Comparison of ENCODE assay signal across 21 cellular contexts in genomic region chr9:100070071-100070470, GRCh38.
"Had no signal": no experiment of that assay in that cellular context is flagged by ENCODE, and none has a peak within 500 bp of the region (broad histone marks: within the 10 kb centered on the region; RNA-seq: fewer than 3 reads in every experiment).

No MANE protein-coding gene starts in this region.

- H3K36me3 ChIP-seq: esophagus muscularis mucosa, gastroesophageal sphincter, left lung, lower lobe of right lung, right lobe of liver, tibial nerve, upper lobe of right lung, vagina had no signal

- H3K4me3 ChIP-seq: coronary artery, esophagus muscularis mucosa, gastroesophageal sphincter, left lung, lower lobe of right lung, psoas muscle, right lobe of liver, tibial nerve, upper lobe of right lung, vagina had no signal

- H3K27ac Mint-ChIP-seq: nephron progenitor cell; stimulated activated effector memory CD8-positive, alpha-beta T cell treated with anti-CD3 and anti-CD28 coated beads, Interleukin-12 subunit alpha, Interleukin-12 subunit beta, amount 100 ng/mL, for 72 hours had no signal

- H3K4me3 Mint-ChIP-seq: immature natural killer cell; nephron progenitor cell; stimulated activated effector memory CD8-positive, alpha-beta T cell treated with anti-CD3 and anti-CD28 coated beads, Interleukin-12 subunit alpha, Interleukin-12 subunit beta, amount 100 ng/mL, for 72 hours had no signal

- H3K36me3 Mint-ChIP-seq: immature natural killer cell; stimulated activated effector memory CD8-positive, alpha-beta T cell treated with anti-CD3 and anti-CD28 coated beads, Interleukin-12 subunit alpha, Interleukin-12 subunit beta, amount 100 ng/mL, for 72 hours had no signal

- H3K27me3 ChIP-seq: esophagus muscularis mucosa, gastroesophageal sphincter, left lung, right lobe of liver, tibial nerve, upper lobe of right lung, vagina had no signal

- H3K9me3 Mint-ChIP-seq: immature natural killer cell; stimulated activated effector memory CD8-positive, alpha-beta T cell treated with anti-CD3 and anti-CD28 coated beads, Interleukin-12 subunit alpha, Interleukin-12 subunit beta, amount 100 ng/mL, for 72 hours had no signal

- H3K9me3 ChIP-seq: esophagus muscularis mucosa, gastroesophageal sphincter, left lung, lower lobe of right lung, psoas muscle, right lobe of liver, tibial nerve, upper lobe of right lung, vagina had no signal

- H3K4me1 Mint-ChIP-seq: nephron progenitor cell had no signal

- DNase-seq: effector CD4-positive, alpha-beta T cell; immature natural killer cell; left lung; lower lobe of right lung; mesenchymal stem cell; midbrain; nephron progenitor cell; psoas muscle; retina; right lobe of liver; stimulated activated CD4-positive, alpha-beta T cell treated with anti-CD3 and anti-CD28 coated beads, Interleukin-4, amount 100 ng/mL, for 1 hour; stimulated activated CD8-positive, alpha-beta memory T cell treated with anti-CD3 and anti-CD28 coated beads, Interleukin-4, amount 100 ng/mL, for 48 hours; stimulated activated naive CD8-positive, alpha-beta T cell treated with anti-CD3 and anti-CD28 coated beads, Interleukin-15, Interleukin-2, amounts not matched to agents 100 U/mL and 50 U/mL, for 24 hours; upper lobe of right lung had no signal

- H3K27ac ChIP-seq: coronary artery, esophagus muscularis mucosa, gastroesophageal sphincter, left lung, lower lobe of right lung, parathyroid adenoma, psoas muscle, right lobe of liver, tibial nerve, upper lobe of right lung, vagina had no signal

- ATAC-seq: gastroesophageal sphincter; left lung; lower lobe of right lung; psoas muscle; right lobe of liver; stimulated activated effector memory CD8-positive, alpha-beta T cell treated with anti-CD3 and anti-CD28 coated beads, Interleukin-12 subunit alpha, Interleukin-12 subunit beta, amount 100 ng/mL, for 72 hours; stimulated activated naive CD8-positive, alpha-beta T cell treated with anti-CD3 and anti-CD28 coated beads, Interleukin-15, Interleukin-2, amounts not matched to agents 100 U/mL and 50 U/mL, for 24 hours; upper lobe of right lung had no signal
